ENCODE assay signal across 22 cellular contexts in genomic region chr1:203140076-203140475, GRCh38. TPM values are rescaled to one million over a fixed set of nuclear protein-coding genes. Genes with fewer than 3 reads are reported as not detected.
DNase-seq lines count a peak whose midpoint lies in the region; ATAC-seq, FAIRE-seq and TF ChIP-seq lines count a peak whose summit lies in the region.
"Had no signal": no experiment of that assay in that cellular context is flagged by ENCODE, and none has a peak within 500 bp of the region (broad histone marks: within the 10 kb centered on the region; RNA-seq: fewer than 3 reads in every experiment).

No MANE protein-coding gene starts in this region.

- H3K9me3 Mint-ChIP-seq in mesothelial cell of epicardium = no peaks in the 10 kb centered on the region
- H3K9me3 Mint-ChIP-seq: CD4-positive, alpha-beta T cell had no signal

- no peak for FAIRE-seq in urothelium cell line (lab: Jason Lieb, UNC)
- FAIRE-seq: A204.1, D721Med, G401.6, GM12891, GM19239, H54 had no signal

- no peaks in the 10 kb centered on the region for H3K36me3 ChIP-seq in body of pancreas (replicated peaks in 1 of 2; ENCODE audit: insufficient read depth in 1 of 2, low read depth in 2 of 2)
- H3K36me3 ChIP-seq: BE2C had no signal

- no peaks in the 10 kb centered on the region for H3K9me3 ChIP-seq in body of pancreas
- H3K9me3 ChIP-seq: BE2C, Caco-2 had no signal

- H3K4me1 ChIP-seq in body of pancreas = peaks cover 65% of the 10 kb centered on the region

- 51 to 61% methylated on average over 7 of the region's 7 CpGs for WGBS in body of pancreas, 2 donors

- TF ChIP-seq CTCF in body of pancreas (IDR thresholded peaks at IDR 0.05) (no peak), dorsolateral prefrontal cortex (IDR thresholded peaks at IDR 0.05 in 54 of 56, conservative IDR thresholded peaks at IDR 0.05 in 2 of 56; ENCODE audit: low read depth in 1 of 56, partially characterized antibody in 56 of 56) (no peak), mesothelial cell of epicardium (IDR thresholded peaks at IDR 0.05; ENCODE audit: unreplicated experiment) (no peak)

- no peaks in the 10 kb centered on the region for H3K27me3 ChIP-seq in body of pancreas
- no peaks in the 10 kb centered on the region for H3K27me3 ChIP-seq in dorsolateral prefrontal cortex
- H3K27me3 ChIP-seq: BE2C had no signal

- H3K4me3 Mint-ChIP-seq in mesothelial cell of epicardium = no peak overlapping the region
- H3K4me3 Mint-ChIP-seq: CD4-positive, alpha-beta T cell; GM23338 had no signal

- DNase-seq in body of pancreas = no peak
- peak in 1 of 10 donors; percentile 37 for DNase-seq in dorsolateral prefrontal cortex
- no peak for DNase-seq in mesothelial cell of epicardium (ENCODE audit: low spot score in 2 of 2, unreplicated experiment in 2 of 2)
- no peak for DNase-seq in substantia nigra (lab: John Stamatoyannopoulos, UW)
- DNase-seq in NCI-H2107 treated with DMSO at 0.1 percent for 48 hours (lab: John Stamatoyannopoulos, UW; ENCODE audit: unreplicated experiment) = no peak
- DNase-seq in hippocampal formation (lab: John Stamatoyannopoulos, UW) = no peak
- DNase-seq in NCI-H2171 treated with DMSO at 0.1 percent for 48 hours (lab: John Stamatoyannopoulos, UW) = no peak
- no peak for DNase-seq in urothelium cell line (ENCODE audit: low spot score)
- DNase-seq: ACHN; Caco-2; CD4-positive, alpha-beta T cell; HCEC 1CT had no signal

- H3K27ac Mint-ChIP-seq in mesothelial cell of epicardium = peak overlapping the region; percentile 64
- H3K27ac Mint-ChIP-seq: CD4-positive, alpha-beta T cell; GM23338 had no signal

- no peaks in the 10 kb centered on the region for H3K36me3 Mint-ChIP-seq in mesothelial cell of epicardium

- H3K4me1 Mint-ChIP-seq in mesothelial cell of epicardium = peaks cover 8% of the 10 kb centered on the region

- ATAC-seq in body of pancreas = no peak
- ATAC-seq: GM23338 had no signal

- no peak overlapping the region for H3K4me3 ChIP-seq in body of pancreas
- peak overlapping the region in 1 of 59 donors; percentile 8 for H3K4me3 ChIP-seq in dorsolateral prefrontal cortex
- H3K4me3 ChIP-seq: GM23338 had no signal

- no peaks in the 10 kb centered on the region for H3K27me3 Mint-ChIP-seq in mesothelial cell of epicardium (ENCODE audit: low read depth)

- H3K27ac ChIP-seq in body of pancreas (peak overlapping the region in 3 of 4 donors; percentile 18 to 68 (median 61)), dorsolateral prefrontal cortex (peak overlapping the region in 56 of 59 donors; percentile 18 to 99 (median 80)), substantia nigra (ENCODE audit: low read depth, low read length, poor library complexity, severe bottlenecking) (peak overlapping the region; percentile 76)
- H3K27ac ChIP-seq: C4-2B had no signal

- intact Hi-C loops in body of pancreas (cut with DNase I) (no loop called here), dorsolateral prefrontal cortex (cut with DNase I) (no loop called here)

- no peak for TF ChIP-seq POLR2A in body of pancreas (IDR thresholded peaks at IDR 0.05)

RNA-seq across cellular contexts. Expression of gene ADORA1, which starts 12.6 kb away (rescaled TPM):
- total RNA-seq in body of pancreas (10 to 100 TPM; 16.1 to 21.1 TPM), dorsolateral prefrontal cortex (100 to 1,000 TPM in 3 of 120 experiments, 10 to 100 TPM in 117; 45.1 to 109 (median 75.9) TPM), mesothelial cell of epicardium (2.9 to 4.3 TPM (median 3.8 TPM) in 3 replicates)
- total RNA-seq: CD4-positive, alpha-beta T cell had no signal

RNA-seq across cellular contexts. Expression of gene MYBPH, which starts 35.5 kb away (rescaled TPM):
- not detected for total RNA-seq in body of pancreas
- total RNA-seq in dorsolateral prefrontal cortex = 1 to 10 TPM in 11 of 120 experiments, under 1 TPM in 54, not detected in 55; 0.24 to 4.4 (median 0.48) TPM
- total RNA-seq in mesothelial cell of epicardium = not detected in 3 replicates
- total RNA-seq: CD4-positive, alpha-beta T cell; GM23338; HT-29 had no signal

RNA-seq across cellular contexts. Expression of gene CHI3L1, which starts 46.4 kb away (rescaled TPM):
- total RNA-seq in body of pancreas (1 to 10 TPM; 5.4 to 8.2 TPM), dorsolateral prefrontal cortex (1,000 to 10,000 TPM in 3 of 120 experiments, 100 to 1,000 TPM in 31, 10 to 100 TPM in 86; 17.8 to 1,525 (median 52.6) TPM), mesothelial cell of epicardium (0.13 to 0.32 TPM (median 0.22 TPM) in 3 replicates)
- total RNA-seq: CD4-positive, alpha-beta T cell; HT-29 had no signal

RNA-seq across cellular contexts. Expression of gene MYOG, which starts 54.3 kb away (rescaled TPM):
- not detected for total RNA-seq in body of pancreas
- total RNA-seq in dorsolateral prefrontal cortex = under 1 TPM in 21 of 120 experiments, not detected in 99; 0.26 to 0.91 (median 0.38) TPM
- total RNA-seq in mesothelial cell of epicardium = not detected in 3 replicates
- total RNA-seq: Caco-2; CD4-positive, alpha-beta T cell; GM23338; HT-29 had no signal
